In genomic region chr5:168455201-168455600, GRCh38 we compare ENCODE assay signal across 25 cellular contexts.
"Had no signal": no experiment of that assay in that cellular context is flagged by ENCODE, and none has a peak within 500 bp of the region (broad histone marks: within the 10 kb centered on the region; RNA-seq: fewer than 3 reads in every experiment).

No MANE protein-coding gene starts in this region.

- H3K27me3 ChIP-seq: dorsolateral prefrontal cortex, esophagus muscularis mucosa, left lung had no signal

- H3K27ac Mint-ChIP-seq: memory B cell, mesothelial cell of epicardium had no signal

- FAIRE-seq: colon, endothelial cell of umbilical vein, islet of Langerhans, keratinocyte had no signal

- H3K4me3 ChIP-seq: coronary artery, dorsolateral prefrontal cortex, esophagus muscularis mucosa, gastrocnemius medialis, heart right ventricle, left lung, lung, mucosa of descending colon had no signal

- H3K9me3 ChIP-seq: gastrocnemius medialis, left lung, mucosa of descending colon had no signal

- ATAC-seq: gastrocnemius medialis, left cardiac atrium, left lung, left ventricle myocardium superior, mucosa of descending colon had no signal

- H3K4me1 Mint-ChIP-seq: memory B cell, mesothelial cell of epicardium had no signal

- DNase-seq: dermis blood vessel endothelial cell; dorsolateral prefrontal cortex; effector CD4-positive, alpha-beta T cell; effector memory CD4-positive, alpha-beta T cell; foreskin melanocyte; gastrocnemius medialis; glutamatergic neuron; head of caudate nucleus; heart right ventricle; hippocampal formation; left cardiac atrium; left lung; left ventricle myocardium superior; mammary epithelial cell; mesendoderm; mucosa of descending colon had no signal

- H3K27ac ChIP-seq: coronary artery, dorsolateral prefrontal cortex, esophagus muscularis mucosa, gastrocnemius medialis, heart right ventricle, left lung had no signal

- H3K4me3 Mint-ChIP-seq: memory B cell, mesothelial cell of epicardium had no signal

- H3K36me3 ChIP-seq: esophagus muscularis mucosa, gastrocnemius medialis, heart right ventricle had no signal

- H3K4me1 ChIP-seq: esophagus muscularis mucosa, gastrocnemius medialis, heart right ventricle, left lung had no signal
